22 cellular contexts compared by ENCODE assay signal in genomic region chr20:3909952-3910366, GRCh38. TPM values are rescaled to one million over a fixed set of nuclear protein-coding genes. Genes with fewer than 3 reads are reported as not detected.
DNase-seq lines count a peak whose midpoint lies in the region; ATAC-seq, FAIRE-seq and TF ChIP-seq lines count a peak whose summit lies in the region.
"Had no signal": no experiment of that assay in that cellular context is flagged by ENCODE, and none has a peak within 500 bp of the region (broad histone marks: within the 10 kb centered on the region; RNA-seq: fewer than 3 reads in every experiment).

No MANE protein-coding gene starts in this region.

- H3K36me3 Mint-ChIP-seq in stimulated activated naive B cell treated with anti-CD40 and anti-IgM and Interleukin-4, amounts not matched to agents 10 μg/mL and 1 μg/mL and 100 μg/mL, for 72 hours, result peaks cover 45 to 53% of the 10 kb centered on the region in 2 donors

- H3K27ac Mint-ChIP-seq in stimulated activated naive B cell treated with anti-CD40 and anti-IgM and Interleukin-4, amounts not matched to agents 10 μg/mL and 1 μg/mL and 100 μg/mL, for 72 hours, result peak overlapping the region; percentile 59

- no peak overlapping the region for H2AFZ ChIP-seq in PC-9
- no peak overlapping the region for H2AFZ ChIP-seq in K562 (ENCODE audit: low read depth, low read length)
- H2AFZ ChIP-seq: GM23248 had no signal

- no peak overlapping the region for H3K9ac ChIP-seq in K562 (ENCODE audit: insufficient read depth in 1 of 2, low read depth in 2 of 2, low read length in 2 of 2)
- H3K9ac ChIP-seq: GM23248 had no signal

- TF ChIP-seq RAD21 in K562 (CRISPR knock-in tag; conservative IDR thresholded peaks at IDR 0.05 in 1 of 2, IDR thresholded peaks at IDR 0.05 in 1 of 2), result no peak

- ATAC-seq in Right ventricle myocardium superior (ENCODE audit: poor library complexity), result no peak
- ATAC-seq in K562, result peak; percentile 94
- no peak for ATAC-seq in stimulated activated naive B cell treated with anti-CD40 and anti-IgM and Interleukin-4, amounts not matched to agents 10 μg/mL and 1 μg/mL and 100 μg/mL, for 72 hours (replicated peaks)
- ATAC-seq: heart right ventricle; right cardiac atrium; stimulated activated memory B cell treated with anti-CD40 and anti-IgM and Interleukin-4, amounts not matched to agents 10 μg/mL and 1 μg/mL and 100 μg/mL, for 72 hours had no signal

- no peaks in the 10 kb centered on the region for H3K9me1 ChIP-seq in K562 (ENCODE audit: control insufficient read depth, insufficient read depth, low read length)

- peak; percentile 99 for FAIRE-seq in K562 (lab: Jason Lieb, UNC)

- H3K4me3 ChIP-seq in left ventricle myocardium inferior, result no peak overlapping the region
- no peak overlapping the region for H3K4me3 ChIP-seq in PC-9
- no peak overlapping the region for H3K4me3 ChIP-seq in K562
- H3K4me3 ChIP-seq in brain microvascular endothelial cell (ENCODE audit: low read depth, low read length), result no peak overlapping the region
- H3K4me3 ChIP-seq: ascending aorta, GM23248, heart right ventricle, tibial artery had no signal

- H3K4me1 ChIP-seq in left ventricle myocardium inferior (peaks cover 58% of the 10 kb centered on the region), PC-9 (replicated peaks; ENCODE audit: insufficient read depth) (no peaks in the 10 kb centered on the region), K562 (replicated peaks in 1 of 2; ENCODE audit: control insufficient read depth in 2 of 2, insufficient read depth in 2 of 2, low read length in 2 of 2) (peaks cover 24 to 30% of the 10 kb centered on the region in 2 experiments; a peak in 4 of 5 replicates)

- H4K20me1 ChIP-seq in PC-9 (ENCODE audit: insufficient read depth) (peaks cover 60% of the 10 kb centered on the region), K562 (replicated peaks; ENCODE audit: control insufficient read depth, insufficient read depth, low read length) (peaks cover 19% of the 10 kb centered on the region)

- in situ Hi-C loops in K562 (cut with MboI), result no loop called here
- in situ Hi-C loops in brain microvascular endothelial cell (cut with HindIII; ENCODE audit: low pct_ligation_motif_present, low sequenced_read_pairs), result loop anchor here (25.0 kb wide), 1 partner anchor 177 kb away; no protein-coding TSS in a partner anchor

- no peak for TF ChIP-seq CTCF in left ventricle myocardium inferior (IDR thresholded peaks at IDR 0.05; ENCODE audit: borderline replicate concordance)
- TF ChIP-seq CTCF in PC-9 (conservative IDR thresholded peaks at IDR 0.05), result no peak
- no peak for TF ChIP-seq CTCF in K562 (IDR thresholded peaks at IDR 0.05 in 2 of 3, conservative IDR thresholded peaks at IDR 0.05 in 1 of 3; ENCODE audit: insufficient read depth in 2 of 3, low read depth in 1 of 3, low read length in 3 of 3)
- TF ChIP-seq CTCF in brain microvascular endothelial cell (IDR thresholded peaks at IDR 0.05; ENCODE audit: low read depth, low read length, missing control alignments), result no peak

- DNase-seq in left ventricle myocardium inferior (no peak), Right ventricle myocardium superior (no peak), PC-9 (no peak), K562 (ENCODE audit: extremely low read depth in 1 of 4, low spot score in 3 of 4) (peak; percentile 54 to 89 (median 74)), KG1 (lab: John Stamatoyannopoulos, UW) (no peak), NCI-H1694 treated with DMSO at 0.1 percent for 48 hours (lab: John Stamatoyannopoulos, UW) (no peak), brain microvascular endothelial cell (no peak)
- DNase-seq in stimulated activated naive B cell treated with anti-CD40 and anti-IgM and Interleukin-4, amounts not matched to agents 10 μg/mL and 1 μg/mL and 100 μg/mL, for 72 hours, result no peak
- DNase-seq: activated CD4-positive, CD25-positive, alpha-beta regulatory T cell; activated naive CD4-positive, alpha-beta T cell treated with Interleukin-2 at 50 U/mL for 16 hours; effector memory CD4-positive, alpha-beta T cell; GM23248; heart right ventricle; islet precursor cell; mammary epithelial cell; NCI-H1105; NCI-H526 treated with DMSO at 0.1 percent for 48 hours; right cardiac atrium; SHP77; tibial artery had no signal

- H3K79me2 ChIP-seq in PC-9 (ENCODE audit: low read depth), result peaks cover 86% of the 10 kb centered on the region
- H3K79me2 ChIP-seq in K562 (ENCODE audit: control insufficient read depth, insufficient read depth, low read length), result peaks cover 87% of the 10 kb centered on the region

- H3K27me3 Mint-ChIP-seq in stimulated activated naive B cell treated with anti-CD40 and anti-IgM and Interleukin-4, amounts not matched to agents 10 μg/mL and 1 μg/mL and 100 μg/mL, for 72 hours, result no peaks in the 10 kb centered on the region
- H3K27me3 Mint-ChIP-seq: stimulated activated memory B cell treated with anti-CD40 and anti-IgM and Interleukin-4, amounts not matched to agents 10 μg/mL and 1 μg/mL and 100 μg/mL, for 72 hours had no signal

- no peaks in the 10 kb centered on the region for H3K9me2 ChIP-seq in PC-9 (ENCODE audit: insufficient read depth)

- TF ChIP-seq EP300 in K562 (IDR thresholded peaks at IDR 0.05; ENCODE audit: low read length), result peak; percentile 86

- no peaks in the 10 kb centered on the region for H3K9me3 Mint-ChIP-seq in stimulated activated naive B cell treated with anti-CD40 and anti-IgM and Interleukin-4, amounts not matched to agents 10 μg/mL and 1 μg/mL and 100 μg/mL, for 72 hours
- H3K9me3 Mint-ChIP-seq: stimulated activated memory B cell treated with anti-CD40 and anti-IgM and Interleukin-4, amounts not matched to agents 10 μg/mL and 1 μg/mL and 100 μg/mL, for 72 hours had no signal

- H3K9me3 ChIP-seq in left ventricle myocardium inferior (replicated peaks) (no peaks in the 10 kb centered on the region), PC-9 (ENCODE audit: insufficient read depth, low read depth) (no peaks in the 10 kb centered on the region), K562 (replicated peaks; ENCODE audit: control insufficient read depth, insufficient read depth, low read depth, low read length) (no peaks in the 10 kb centered on the region)
- H3K9me3 ChIP-seq: ascending aorta, heart right ventricle, tibial artery had no signal

- peaks cover 65% of the 10 kb centered on the region for H3K36me3 ChIP-seq in left ventricle myocardium inferior
- H3K36me3 ChIP-seq in PC-9 (ENCODE audit: low read depth), result peaks cover 33% of the 10 kb centered on the region
- peaks cover 74% of the 10 kb centered on the region for H3K36me3 ChIP-seq in K562 (ENCODE audit: control insufficient read depth, insufficient read depth, low read length)
- peaks cover 53% of the 10 kb centered on the region for H3K36me3 ChIP-seq in brain microvascular endothelial cell (replicated peaks)

- no peak overlapping the region for H3K4me3 Mint-ChIP-seq in stimulated activated naive B cell treated with anti-CD40 and anti-IgM and Interleukin-4, amounts not matched to agents 10 μg/mL and 1 μg/mL and 100 μg/mL, for 72 hours
- H3K4me3 Mint-ChIP-seq: stimulated activated memory B cell treated with anti-CD40 and anti-IgM and Interleukin-4, amounts not matched to agents 10 μg/mL and 1 μg/mL and 100 μg/mL, for 72 hours had no signal

- no peak for TF ChIP-seq POLR2A in K562 (conservative IDR thresholded peaks at IDR 0.05)

- intact Hi-C loops in left ventricle myocardium inferior (cut with micrococcal nuclease), result no loop called here
- intact Hi-C loops in Right ventricle myocardium superior (cut with DNase I), result loop anchor here (10.0 kb wide), 1 partner anchor 105 kb away; the partner anchor contains the start of gene RNF24
- intact Hi-C loops in PC-9 (cut with micrococcal nuclease; ENCODE audit: unreplicated experiment), result no loop called here
- intact Hi-C loops in K562 (cut with micrococcal nuclease), result no loop called here

- POLR2A ChIA-PET in PC-9 (lab: Charles Lee; ENCODE audit: unreplicated experiment) (interaction anchor here (0.7 kb wide), 1 partner anchor 164 kb away, joined by 4 read pairs; no protein-coding TSS in a partner anchor), K562 (lab: Yijun Ruan, JAX) (interaction anchor here (0.6 to 1.6 kb wide), 8 partner anchors 13 to 373 kb away, joined by 3 to 5 read pairs (median 4); no protein-coding TSS in a partner anchor)

- CTCF ChIA-PET in PC-9 (lab: Charles Lee), result interaction anchor here (0.6 to 0.7 kb wide), 2 partner anchors 52 to 162 kb away, joined by 3 to 4 read pairs; no protein-coding TSS in a partner anchor
- CTCF ChIA-PET in K562 (lab: Yijun Ruan, JAX; ENCODE audit: low intra/inter-chr PET ratio), result no interaction called here

- H3K4me2 ChIP-seq in PC-9 (no peak overlapping the region), K562 (ENCODE audit: insufficient read depth, low read length) (no peak overlapping the region)

- BruUV-seq in PC-9 (replicated peaks; lab: Mats Ljungman, UMichigan), result no TSS peak
- no TSS peak for BruUV-seq in K562 (replicated peaks; lab: Mats Ljungman, UMichigan)

- H3K4me1 Mint-ChIP-seq in stimulated activated naive B cell treated with anti-CD40 and anti-IgM and Interleukin-4, amounts not matched to agents 10 μg/mL and 1 μg/mL and 100 μg/mL, for 72 hours, result peaks cover 23 to 63% of the 10 kb centered on the region in 2 donors

- H3K27me3 ChIP-seq in left ventricle myocardium inferior (ENCODE audit: low read depth) (no peaks in the 10 kb centered on the region), PC-9 (ENCODE audit: insufficient read depth, low read depth) (no peaks in the 10 kb centered on the region), K562 (ENCODE audit: control insufficient read depth in 2 of 2, insufficient read depth in 2 of 2, low read length in 2 of 2) (no peaks in the 10 kb centered on the region), brain microvascular endothelial cell (replicated peaks) (no peaks in the 10 kb centered on the region)
- H3K27me3 ChIP-seq: ascending aorta, heart right ventricle, tibial artery had no signal

- H3K27ac ChIP-seq in left ventricle myocardium inferior (replicated peaks) (peak overlapping the region; percentile 75), PC-9 (0 out of 2 replicates have a peak overlapping the region, but pooled peaks have one; percentile 9), K562 (ENCODE audit: extremely low read depth, low read depth, low read length) (no peak overlapping the region), brain microvascular endothelial cell (no peak overlapping the region)
- H3K27ac ChIP-seq: GM23248, tibial artery had no signal

- H3F3A ChIP-seq in PC-9 (ENCODE audit: insufficient read depth, low read depth), result peaks cover 34% of the 10 kb centered on the region; the same call in 1 of the 2 replicates

RNA-seq across cellular contexts. Expression of gene PANK2, which starts 20.8 kb away (rescaled TPM):
- total RNA-seq in left ventricle myocardium inferior (16.4 TPM), Right ventricle myocardium superior (15.9 TPM), PC-9 (2021) (51.6 and 54.5 TPM in 2 replicates), K562 (2014; rRNA removed) (28.0 and 31.3 TPM in 2 replicates), K562 (2014; rRNA removed; fragmentation: Illumina TruSeq; extraction: Trizol) (43.5 and 50.4 TPM in 2 replicates), K562 (2015; rRNA removed; fragmentation: Illumina TruSeq; extraction: Trizol) (31.6 and 36.1 TPM in 2 replicates), K562 (2021) (29.2 and 34.2 TPM in 2 replicates)
- 46.6 and 73.9 TPM in 2 replicates for total RNA-seq in K562 (2011; cell fraction: chromatin; rRNA removed; ENCODE audit: low replicate concordance)
- total RNA-seq in K562 (2011; cell fraction: nucleolus; rRNA removed), result 27.2 and 30.0 TPM in 2 replicates
- total RNA-seq in K562 (2011; cell fraction: nucleoplasm; rRNA removed), result 35.8 and 46.8 TPM in 2 replicates
- polyA plus RNA-seq in K562 (2011; rRNA removed) (39.0 and 39.3 TPM in 2 replicates), K562 (2014; fragmentation: Illumina TruSeq; extraction: Trizol) (28.5 and 31.4 TPM in 2 replicates), K562 (2014; fragmentation: Nextera tagmentation; extraction: Ambion mirVana) (10 to 100 TPM; 14.9 to 16.3 TPM), K562 (2014; rRNA removed) (25.3 and 29.4 TPM in 2 replicates)
- 7.9 and 27.3 TPM in 2 replicates for polyA plus RNA-seq in K562 (2011; cell fraction: cytosol; rRNA removed)
- polyA plus RNA-seq in K562 (2011; cell fraction: nucleus; rRNA removed), result 15.7 and 35.1 TPM in 2 replicates
- polyA plus RNA-seq in K562 (2012), result 22.7 and 40.6 TPM in 2 replicates
- polyA minus RNA-seq in K562 (2011; rRNA and poly(A)+ RNA removed), result 49.1 and 76.6 TPM in 2 replicates
- 11.5 and 22.7 TPM in 2 replicates for polyA minus RNA-seq in K562 (2011; cell fraction: cytosol; rRNA and poly(A)+ RNA removed)
- polyA minus RNA-seq in K562 (2011; cell fraction: nucleus; rRNA and poly(A)+ RNA removed), result 20.1 and 42.4 TPM in 2 replicates

Comparison
In these comparisons a context has a peak if more than half of its experiments do, and no peak if none do; other contexts are left out.
1. DNase-seq: peak in K562 (4 of 4); none in left ventricle myocardium inferior (single experiment), Right ventricle myocardium superior (single experiment), PC-9 (0 of 2), stimulated activated naive B cell treated with anti-CD40 and anti-IgM and Interleukin-4, amounts not matched to agents 10 μg/mL and 1 μg/mL and 100 μg/mL, for 72 hours (single experiment), KG1 (single experiment), NCI-H1694 treated with DMSO at 0.1 percent for 48 hours (single experiment) and brain microvascular endothelial cell (single experiment).
2. H3K27ac ChIP-seq: peak in left ventricle myocardium inferior (single experiment) and PC-9 (single experiment); none in K562 (single experiment) and brain microvascular endothelial cell (single experiment).